In genomic region chr15:32871887-32872286, GRCh38 we compare ENCODE assay signal across 1 cellular context.
TF ChIP-seq lines count a peak whose summit lies in the region.

No MANE protein-coding gene starts in this region.

TF ChIP-seq in IMR-90, 13 proteins besides CTCF, POLR2A, EP300 and RAD21:
- TF ChIP-seq MAFK (IDR thresholded peaks at IDR 0.05; ENCODE audit: low read depth, low read length) (peak; percentile 70), MXI1 (IDR thresholded peaks at IDR 0.05; ENCODE audit: borderline replicate concordance, low read depth, low read length) (no peak)
